In the genomic region with DNA sequence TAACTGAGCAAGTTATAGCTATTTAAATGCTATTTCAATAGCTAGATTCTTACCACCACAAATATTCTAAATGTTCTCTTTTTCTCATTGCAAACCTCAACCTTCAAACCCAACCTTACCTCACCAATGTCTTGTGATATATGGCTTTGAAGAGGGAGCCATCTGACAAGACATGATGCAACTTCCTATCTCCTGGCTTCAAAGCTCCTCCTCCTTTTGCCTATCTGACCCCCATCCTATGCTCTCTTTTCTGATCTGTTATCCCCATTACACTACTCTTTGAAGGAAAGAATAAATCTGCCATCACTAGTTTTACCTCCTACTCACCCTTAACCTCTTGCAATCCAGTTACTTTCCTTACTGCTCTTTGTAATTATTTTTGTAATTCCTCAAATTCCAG, we compare ENCODE assay signal across 33 cellular contexts.
"Had no signal": no experiment of that assay in that cellular context is flagged by ENCODE, and none has a peak within 500 bp of the region (broad histone marks: within the 10 kb centered on the region; RNA-seq: fewer than 3 reads in every experiment).

No MANE protein-coding gene starts in this region.

- H3K27ac ChIP-seq: adrenal gland, ascending aorta, cardiac muscle cell, VCaP had no signal

- H3K27me3 ChIP-seq: adrenal gland, ascending aorta, cardiac muscle cell had no signal

- H3K9me3 ChIP-seq: adrenal gland, ascending aorta had no signal

- H3K4me3 ChIP-seq: adrenal gland, ascending aorta, cardiac muscle cell had no signal

- H3K4me1 ChIP-seq: adrenal gland, ascending aorta had no signal

- H3K36me3 ChIP-seq: adrenal gland, ascending aorta, cardiac muscle cell had no signal

- DNase-seq: activated B cell treated with CpG ODN at 0.5 μM for 24 hours; activated CD4-positive, alpha-beta memory T cell treated with anti-CD3 and anti-CD28 coated beads for 36 hours; activated CD4-positive, alpha-beta T cell treated with anti-CD3 and anti-CD28 coated beads for 4 hours; activated CD4-positive, alpha-beta T cell treated with anti-CD3 and anti-CD28 coated beads, Interleukin-2, amount 10 ng/mL, durations not matched to agents 24 days and 14 days; activated CD4-positive, alpha-beta T cell treated with anti-CD3 and anti-CD28 coated beads, Interleukin-2, amount 50 U/mL, for 1 hour; activated CD4-positive, alpha-beta T cell treated with anti-CD3 and anti-CD28 coated beads, Interleukin-2, amount 50 U/mL, for 4 hours; activated CD4-positive, CD25-positive, alpha-beta regulatory T cell treated with anti-CD3 and anti-CD28 coated beads, Interleukin-2, amount 50 U/mL, for 72 hours; activated CD8-positive, alpha-beta memory T cell treated with anti-CD3 and anti-CD28 coated beads, Interleukin-2, amount 50 U/mL, for 4 hours; activated CD8-positive, alpha-beta T cell treated with anti-CD3 and anti-CD28 coated beads for 36 hours; activated effector memory CD4-positive, alpha-beta T cell treated with anti-CD3 and anti-CD28 coated beads, Interleukin-2, amount 50 U/mL, for 16 hours; activated gamma-delta T cell treated with Interleukin-2 at 50 U/mL for 16 hours; activated naive CD4-positive, alpha-beta T cell; activated naive CD4-positive, alpha-beta T cell treated with anti-CD3 and anti-CD28 coated beads for 36 hours; activated naive CD4-positive, alpha-beta T cell treated with anti-CD3 and anti-CD28 coated beads, Interleukin-2, amount 50 U/mL, for 16 hours; activated naive CD8-positive, alpha-beta T cell treated with anti-CD3 and anti-CD28 coated beads for 36 hours; activated T-cell treated with anti-CD3 and anti-CD28 coated beads for 4 hours; activated T-cell treated with anti-CD3 and anti-CD28 coated beads, Interleukin-2, amount 50 U/mL, for 1 hour; activated T-cell treated with anti-CD3 and anti-CD28 coated beads, Interleukin-2, amount 50 U/mL, for 4 hours; activated T-cell treated with anti-CD3 and anti-CD28 coated beads, Interleukin-2, amount 50 U/mL, for 72 hours; adrenal gland; amygdala; anterior cingulate cortex; caudate nucleus; cerebellar nuclear complex; T-helper 2 cell; T-helper 9 cell had no signal

- FAIRE-seq: bronchial epithelial cell, TTC549 had no signal

- ATAC-seq: activated CD8-positive, alpha-beta T cell treated with anti-CD3 and anti-CD28 coated beads for 36 hours; activated naive CD4-positive, alpha-beta T cell treated with anti-CD3 and anti-CD28 coated beads, Interleukin-2, amount 50 U/mL, for 72 hours; activated T-cell treated with anti-CD3 and anti-CD28 coated beads, Interleukin-2, amount 50 U/mL, for 4 hours; activated T-cell treated with anti-CD3 and anti-CD28 coated beads, Interleukin-2, amount 50 U/mL, for 72 hours; activated T-helper 17 cell treated with anti-CD3 and anti-CD28 coated beads, Interleukin-2, amount 50 U/mL, for 72 hours had no signal
